ENCODE assay signal across 1 cellular context in genomic region chr1:10555635-10556429, GRCh38.
TF ChIP-seq lines count a peak whose summit lies in the region.

No MANE protein-coding gene starts in this region.

TF ChIP-seq in K562, 482 proteins besides CTCF, POLR2A, EP300 and RAD21 (continued from another document and continues in another):
- TF ChIP-seq RBBP5 (IDR thresholded peaks at IDR 0.05; ENCODE audit: borderline replicate concordance, insufficient read depth, low read length, poor library complexity, severe bottlenecking) (peak; percentile 57), ZNF778 (CRISPR knock-in tag; IDR thresholded peaks at IDR 0.05) (no peak), ARNT (IDR thresholded peaks at IDR 0.05) (no peak), ZBTB8A (IDR thresholded peaks at IDR 0.05; ENCODE audit: partially characterized antibody) (no peak), ZZZ3 (IDR thresholded peaks at IDR 0.05) (0 out of 2 replicates have a peak, but pooled peaks have one; percentile 15), ZMIZ1 (IDR thresholded peaks at IDR 0.05; ENCODE audit: low read depth in 2 of 2, low read length in 2 of 2) (no peak), KDM5B (IDR thresholded peaks at IDR 0.05; ENCODE audit: insufficient replicate concordance, low read depth, low read length) (no peak), E4F1 (CRISPR knock-in tag; IDR thresholded peaks at IDR 0.05; ENCODE audit: borderline replicate concordance) (no peak), SMARCA4 (IDR thresholded peaks at IDR 0.05) (peak; percentile 43; the same call in 1 of the 2 replicates), KDM2B (CRISPR knock-in tag; IDR thresholded peaks at IDR 0.05) (no peak), ZEB2 (IDR thresholded peaks at IDR 0.05) (peak; percentile 96), SMAD4 (CRISPR knock-in tag; conservative IDR thresholded peaks at IDR 0.05) (peak; percentile 62), ETV5 (CRISPR knock-in tag; IDR thresholded peaks at IDR 0.05; ENCODE audit: low read depth) (peak; percentile 60; the same call in 1 of the 2 replicates), ZNF212 (CRISPR knock-in tag; IDR thresholded peaks at IDR 0.05) (no peak), TARDBP (IDR thresholded peaks at IDR 0.05) (no peak), POLR2G (IDR thresholded peaks at IDR 0.05; ENCODE audit: low read depth, low read length) (peak; percentile 51), ZNF639 (CRISPR knock-in tag; conservative IDR thresholded peaks at IDR 0.05 in 1 of 2, IDR thresholded peaks at IDR 0.05 in 1 of 2) (no peak), HINFP (tag; conservative IDR thresholded peaks at IDR 0.05; ENCODE audit: low read depth) (no peak), KDM4B (IDR thresholded peaks at IDR 0.05; ENCODE audit: borderline replicate concordance in 2 of 2, low read depth in 1 of 2) (no peak), ESRRB (CRISPR knock-in tag; IDR thresholded peaks at IDR 0.05; ENCODE audit: borderline replicate concordance) (no peak), ATF3 (IDR thresholded peaks at IDR 0.05) (peak; percentile 91), ATF3 (CRISPR knock-in tag; conservative IDR thresholded peaks at IDR 0.05) (no peak), PTRF (tag; IDR thresholded peaks at IDR 0.05) (no peak), SRSF3 (IDR thresholded peaks at IDR 0.05; ENCODE audit: insufficient read depth, low read length) (peak; percentile 55; the same call in 1 of the 2 replicates), GABPB1 (CRISPR knock-in tag; IDR thresholded peaks at IDR 0.05) (0 out of 2 replicates have a peak, but pooled peaks have one; percentile 12), DLX4 (CRISPR knock-in tag; IDR thresholded peaks at IDR 0.05) (no peak), SMC3 (conservative IDR thresholded peaks at IDR 0.05; ENCODE audit: insufficient read depth, low read depth, low read length) (no peak), MAX (CRISPR knock-in tag; IDR thresholded peaks at IDR 0.05) (peak; percentile 46; the same call in 1 of the 2 replicates), BRF2 (IDR thresholded peaks at IDR 0.05; ENCODE audit: borderline replicate concordance, insufficient read depth, insufficient read length) (no peak), HDAC8 (tag; IDR thresholded peaks at IDR 0.05) (peak; percentile 68; the same call in 1 of the 2 replicates), RBFOX2 (IDR thresholded peaks at IDR 0.05; ENCODE audit: low read depth, low read length) (peak; percentile 59; the same call in 1 of the 2 replicates), ZFPM2 (CRISPR knock-in tag; IDR thresholded peaks at IDR 0.05) (no peak), ZNF197 (CRISPR knock-in tag; IDR thresholded peaks at IDR 0.05; ENCODE audit: low read depth) (no peak), CEBPB (tag; IDR thresholded peaks at IDR 0.05) (peak; percentile 96), ZNF785 (CRISPR knock-in tag; IDR thresholded peaks at IDR 0.05) (no peak), GTF2F1 (IDR thresholded peaks at IDR 0.05; ENCODE audit: low read depth, low read length) (no peak), KLF6 (CRISPR knock-in tag; IDR thresholded peaks at IDR 0.05; ENCODE audit: borderline replicate concordance) (no peak), ZKSCAN1 (IDR thresholded peaks at IDR 0.05; ENCODE audit: low read depth, low read length) (0 out of 2 replicates have a peak, but pooled peaks have one; percentile 13), ZNF75A (CRISPR knock-in tag; IDR thresholded peaks at IDR 0.05) (no peak), JUN (IDR thresholded peaks at IDR 0.05; ENCODE audit: borderline replicate concordance, low read depth, low read length) (peak; percentile 59), JUN (CRISPR knock-in tag; IDR thresholded peaks at IDR 0.05; ENCODE audit: borderline replicate concordance) (no peak), ZNF436 (CRISPR knock-in tag; IDR thresholded peaks at IDR 0.05) (no peak), HIVEP1 (CRISPR knock-in tag; IDR thresholded peaks at IDR 0.05) (no peak), PKNOX1 (IDR thresholded peaks at IDR 0.05) (peak; percentile 55; the same call in 1 of the 2 replicates), IRF9 (tag; IDR thresholded peaks at IDR 0.05) (peak; percentile 62; the same call in 1 of the 2 replicates), DMBX1 (CRISPR knock-in tag; IDR thresholded peaks at IDR 0.05; ENCODE audit: borderline replicate concordance) (0 out of 2 replicates have a peak, but pooled peaks have one; percentile 15), FOXK1 (CRISPR knock-in tag; IDR thresholded peaks at IDR 0.05; ENCODE audit: borderline replicate concordance) (0 out of 2 replicates have a peak, but pooled peaks have one; percentile 24), CEBPG (CRISPR knock-in tag; IDR thresholded peaks at IDR 0.05) (peak; percentile 98), CEBPG (tag; conservative IDR thresholded peaks at IDR 0.05 in 1 of 2, IDR thresholded peaks at IDR 0.05 in 1 of 2) (peak; percentile 96 to 97), ARID1B (IDR thresholded peaks at IDR 0.05) (peak; percentile 34; the same call in 1 of the 2 replicates), ETV6 (IDR thresholded peaks at IDR 0.05; ENCODE audit: borderline replicate concordance in 1 of 2, low read depth in 2 of 2, low read length in 1 of 2) (no peak), ETV6 (CRISPR knock-in tag; IDR thresholded peaks at IDR 0.05; ENCODE audit: borderline replicate concordance) (no peak), NR2F6 (CRISPR knock-in tag; IDR thresholded peaks at IDR 0.05) (no peak), ZFX (CRISPR knock-in tag; IDR thresholded peaks at IDR 0.05) (0 out of 2 replicates have a peak, but pooled peaks have one; percentile 40), NR3C1 (CRISPR knock-in tag; IDR thresholded peaks at IDR 0.05) (no peak), JUND (IDR thresholded peaks at IDR 0.05; ENCODE audit: borderline replicate concordance, low read depth, low read length) (peak; percentile 64), JUND (tag; IDR thresholded peaks at IDR 0.05; ENCODE audit: borderline replicate concordance, low read depth, low read length) (no peak; the same call in 2 of the 3 replicates)
